Comparison of ENCODE assay signal across 15 cellular contexts in genomic region chr2:238527565-238527964, GRCh38.
DNase-seq lines count a peak whose midpoint lies in the region; ATAC-seq, FAIRE-seq and TF ChIP-seq lines count a peak whose summit lies in the region.
"Had no signal": no experiment of that assay in that cellular context is flagged by ENCODE, and none has a peak within 500 bp of the region (broad histone marks: within the 10 kb centered on the region; RNA-seq: fewer than 3 reads in every experiment).

No MANE protein-coding gene starts in this region.

- DNase-seq in GM10248 (ENCODE audit: extremely low spot score) (peak; percentile 9), astrocyte (ENCODE audit: low read depth) (peak; percentile 82), foreskin fibroblast (peak; percentile 87 to 88), left lung (no peak), dedifferentiated amniotic fluid mesenchymal stem cell (ENCODE audit: extremely low spot score) (no peak), GF-D8 (lab: John Stamatoyannopoulos, UW) (no peak)
- DNase-seq: amygdala; CD4-positive, alpha-beta memory T cell; MV-4-11; NCI-H2029 treated with DMSO at 0.1 percent for 48 hours; NCI-H526; SJCRH30; stimulated activated CD4-positive, alpha-beta T cell treated with anti-CD3 and anti-CD28 coated beads, Interleukin-12 subunit alpha, Interleukin-12 subunit beta, amount 100 ng/mL, for 4 hours had no signal

- H3K27me3 ChIP-seq in astrocyte (ENCODE audit: insufficient read depth, low read length) (peaks cover 4% of the 10 kb centered on the region), left lung (peaks cover 0 to 12% of the 10 kb centered on the region in 2 donors)
- H3K27me3 ChIP-seq: SJCRH30 had no signal

- no peak overlapping the region for H3K9ac ChIP-seq in astrocyte (ENCODE audit: low read length)

- H3K4me3 ChIP-seq in astrocyte (ENCODE audit: insufficient read depth, low read depth, low read length) (no peak overlapping the region), foreskin fibroblast (ENCODE audit: low read depth in 1 of 2, low read length in 2 of 2) (no peak overlapping the region), left lung (no peak overlapping the region)
- H3K4me3 ChIP-seq: SJCRH30 had no signal

- peaks cover 18% of the 10 kb centered on the region for H3K9me3 Mint-ChIP-seq in astrocyte (ENCODE audit: unreplicated experiment)

- H3K36me3 Mint-ChIP-seq in astrocyte (ENCODE audit: low read depth, unreplicated experiment): peaks cover 1% of the 10 kb centered on the region

- intact Hi-C loops in left lung (cut with DNase I): no loop called here

- peaks cover 7% of the 10 kb centered on the region for H3K27me3 Mint-ChIP-seq in astrocyte (ENCODE audit: low read depth, unreplicated experiment)

- no peak for ATAC-seq in left lung
- no peak for ATAC-seq in GM19463 (IDR thresholded peaks at IDR 0.05; ENCODE audit: unreplicated experiment)
- ATAC-seq: natural killer cell treated with Interleukin-12 subunit alpha and Interleukin-12 subunit beta and Interleukin-15 and Interleukin-18, amount 100 ng/mL, for 72 hours had no signal

- H3K27ac ChIP-seq in astrocyte (ENCODE audit: low read depth, low read length): no peak overlapping the region
- H3K27ac ChIP-seq in left lung: no peak overlapping the region
- H3K27ac ChIP-seq: SJCRH30 had no signal

- H2AFZ ChIP-seq in astrocyte (ENCODE audit: low read depth, low read length): no peak overlapping the region

- H3K36me3 ChIP-seq in astrocyte (ENCODE audit: insufficient read depth, low read length) (no peaks in the 10 kb centered on the region), left lung (no peaks in the 10 kb centered on the region)
- H3K36me3 ChIP-seq: SJCRH30 had no signal

- H3K4me1 ChIP-seq in astrocyte (ENCODE audit: insufficient read depth, low read length): no peaks in the 10 kb centered on the region
- H3K4me1 ChIP-seq in left lung: no peaks in the 10 kb centered on the region
- H3K4me1 ChIP-seq: SJCRH30 had no signal

- no peak overlapping the region for H3K4me2 ChIP-seq in astrocyte (ENCODE audit: low read length)

- H3K4me3 Mint-ChIP-seq in astrocyte (ENCODE audit: unreplicated experiment): no peak overlapping the region
- H3K4me3 Mint-ChIP-seq: CD4-positive, alpha-beta memory T cell; natural killer cell treated with Interleukin-12 subunit alpha and Interleukin-12 subunit beta and Interleukin-15 and Interleukin-18, amount 100 ng/mL, for 72 hours had no signal

- no peak for TF ChIP-seq CTCF in GM10248 (IDR thresholded peaks at IDR 0.05; ENCODE audit: control extremely low read depth, extremely low read depth, low read depth, missing control alignments)
- TF ChIP-seq CTCF in astrocyte (IDR thresholded peaks at IDR 0.05; ENCODE audit: insufficient read depth, low read depth, low read length): no peak
- no peak for TF ChIP-seq CTCF in foreskin fibroblast (IDR thresholded peaks at IDR 0.05; ENCODE audit: low read depth, low read length)
- TF ChIP-seq CTCF in left lung (IDR thresholded peaks at IDR 0.05): no peak

- FAIRE-seq in astrocyte (lab: Jason Lieb, UNC): peak; percentile 54

- peaks cover under 1% of the 10 kb centered on the region for H3K9me3 ChIP-seq in astrocyte (ENCODE audit: insufficient read depth, low read depth, low read length)
- H3K9me3 ChIP-seq in left lung: peaks cover 0 to 19% of the 10 kb centered on the region in 2 donors
- H3K9me3 ChIP-seq: SJCRH30 had no signal

- H3K27ac Mint-ChIP-seq in astrocyte (ENCODE audit: unreplicated experiment): no peak overlapping the region
- H3K27ac Mint-ChIP-seq: CD4-positive, alpha-beta memory T cell; natural killer cell treated with Interleukin-12 subunit alpha and Interleukin-12 subunit beta and Interleukin-15 and Interleukin-18, amount 100 ng/mL, for 72 hours had no signal

- CTCF ChIA-PET in GM10248 (lab: Yijun Ruan, JAX): interaction anchor here (1.3 kb wide), 1 partner anchor 45 kb away, joined by 3 read pairs; no protein-coding TSS in a partner anchor

- POLR2A ChIA-PET in GM10248 (lab: Yijun Ruan, JAX): no interaction called here

- no peaks in the 10 kb centered on the region for H4K20me1 ChIP-seq in astrocyte (ENCODE audit: insufficient read depth, low read length)

- no peaks in the 10 kb centered on the region for H3K4me1 Mint-ChIP-seq in astrocyte (ENCODE audit: low read depth, unreplicated experiment)
- H3K4me1 Mint-ChIP-seq: CD4-positive, alpha-beta memory T cell had no signal

- no peaks in the 10 kb centered on the region for H3K79me2 ChIP-seq in astrocyte (ENCODE audit: insufficient read depth, low read length)

Comparison
In these comparisons a context has a peak if more than half of its experiments do, and no peak if none do; other contexts are left out.
1. DNase-seq: peak in GM10248 (single experiment), astrocyte (single experiment) and foreskin fibroblast (2 of 2); none in left lung (0 of 2), dedifferentiated amniotic fluid mesenchymal stem cell (single experiment) and GF-D8 (single experiment).